In genomic region chr16:88569614-88569984, GRCh38 we compare ENCODE assay signal across 8 cellular contexts. TPM values are rescaled to one million over a fixed set of nuclear protein-coding genes. Genes with fewer than 3 reads are reported as not detected.
DNase-seq lines count a peak whose midpoint lies in the region; ATAC-seq, FAIRE-seq and TF ChIP-seq lines count a peak whose summit lies in the region.

No MANE protein-coding gene starts in this region.

- H3K79me1 ChIP-seq in IMR-90 (ENCODE audit: low read depth in 1 of 2, low read length in 2 of 2): peaks cover 16 to 47% of the 10 kb centered on the region in 2 experiments

- peak overlapping the region; percentile 58 for H3K4me3 ChIP-seq in CD8-positive, alpha-beta memory T cell (ENCODE audit: low read length)
- H3K4me3 ChIP-seq in IMR-90 (ENCODE audit: insufficient read depth, low read depth, low read length) (peak overlapping the region; percentile 66), mammary epithelial cell (replicated peaks in 1 of 3; ENCODE audit: insufficient read depth in 1 of 3, low read depth in 2 of 3, low read length in 3 of 3) (peak overlapping the region; percentile 77 to 99 (median 79)), lower leg skin (ENCODE audit: low read depth, poor library complexity, severe bottlenecking) (peak overlapping the region; percentile 24), transverse colon (peak overlapping the region; percentile 33 to 94 (median 82))

- CTCF ChIA-PET in CD8-positive, alpha-beta memory T cell (lab: Charles Lee): interaction anchor here (0.9 to 1.8 kb wide), 8 partner anchors 8 to 531 kb away, joined by 3 to 10 read pairs (median 3); no protein-coding TSS in a partner anchor
- CTCF ChIA-PET in IMR-90 (lab: Yijun Ruan, JAX) (no interaction called here), mammary epithelial cell (lab: Charles Lee; ENCODE audit: low non-redundant PET) (interaction anchor here (0.7 kb wide), 1 partner anchor 117 kb away, joined by 3 read pairs; no protein-coding TSS in a partner anchor)

- H3K4ac ChIP-seq in IMR-90 (ENCODE audit: low read depth, low read length): peak overlapping the region; percentile 84

- peak overlapping the region; percentile 62 for H3K14ac ChIP-seq in IMR-90 (replicated peaks; ENCODE audit: low read depth, low read length)

- peak overlapping the region; percentile 91 for H2AK5ac ChIP-seq in IMR-90 (ENCODE audit: low read depth, low read length)

- H3K9me3 ChIP-seq in CD8-positive, alpha-beta memory T cell (ENCODE audit: low read length): no peaks in the 10 kb centered on the region
- H3K9me3 ChIP-seq in IMR-90 (ENCODE audit: control insufficient read depth, insufficient read depth, low read length) (no peaks in the 10 kb centered on the region), mammary epithelial cell (replicated peaks; ENCODE audit: insufficient read depth, low read length) (no peaks in the 10 kb centered on the region), transverse colon (no peaks in the 10 kb centered on the region)

- 0 out of 2 replicates have a peak overlapping the region, but pooled peaks have one; percentile 10 for H3K18ac ChIP-seq in IMR-90 (ENCODE audit: low read depth, low read length)

- intact Hi-C loops in IMR-90 (cut with micrococcal nuclease) (loop anchor here (10.0 kb wide), 1 partner anchor 615 kb away; the partner anchor contains the start of gene BANP), mammary epithelial cell (cut with micrococcal nuclease) (loop anchor here (10.0 kb wide), 1 partner anchor 695 kb away; no protein-coding TSS in a partner anchor), lower leg skin (cut with DNase I; ENCODE audit: low total_unique reads) (no loop called here), transverse colon (cut with DNase I; ENCODE audit: low total_unique reads) (no loop called here)

- ATAC-seq in GM21526 (IDR thresholded peaks at IDR 0.05; ENCODE audit: low FRiP score, unreplicated experiment) (peak; percentile 35), IMR-90 (ENCODE audit: low read depth) (peak; percentile 37)

- no peak for FAIRE-seq in D721Med (lab: Jason Lieb, UNC)

- 0% methylated on average over 6 of the region's 28 CpGs; no CpG with 5 or more reads in 1 of the 2 experiments for whole genome bisulfite sequencing in IMR-90 (ENCODE audit: extremely low coverage in 2 of 2, insufficient read length in 1 of 2), 2 experiments
- 2% methylated on average over 27 of the region's 28 CpGs for WGBS in mammary epithelial cell (ENCODE audit: low coverage, missing lambda C conversion rate)
- 2% methylated on average over 26 to 28 of the region's 28 CpGs for WGBS in lower leg skin, 2 donors
- 2% methylated on average over 28 of the region's 28 CpGs; no CpG with 5 or more reads in 1 of the 2 donors for WGBS in transverse colon (ENCODE audit: low coverage in 1 of 2), 2 donors

- peak overlapping the region; percentile 93 for H2AFZ ChIP-seq in IMR-90 (replicated peaks; ENCODE audit: low read length, poor library complexity)
- H2AFZ ChIP-seq in mammary epithelial cell (ENCODE audit: low read depth, low read length): peak overlapping the region; percentile 93

- peak overlapping the region; percentile 82 for H4K5ac ChIP-seq in IMR-90 (ENCODE audit: low read depth, low read length)

- H3K79me2 ChIP-seq in mammary epithelial cell (ENCODE audit: insufficient read depth, low read length): peaks cover 47% of the 10 kb centered on the region

- peak overlapping the region; percentile 44 to 96 (median 81) for H3K27ac Mint-ChIP-seq in CD8-positive, alpha-beta memory T cell

- peak overlapping the region; percentile 67 for H2BK5ac ChIP-seq in IMR-90 (ENCODE audit: low read depth, low read length, poor library complexity, severe bottlenecking)

- TF ChIP-seq RAD21 in IMR-90 (IDR thresholded peaks at IDR 0.05; ENCODE audit: low read length): no peak

- H3K9ac ChIP-seq in IMR-90 (ENCODE audit: low read depth, low read length) (peak overlapping the region; percentile 76), mammary epithelial cell (ENCODE audit: insufficient read depth, low read length) (peak overlapping the region; percentile 18)

- no peaks in the 10 kb centered on the region for H3K27me3 Mint-ChIP-seq in CD8-positive, alpha-beta memory T cell

- H3K36me3 Mint-ChIP-seq in CD8-positive, alpha-beta memory T cell: peaks cover 0 to 32% (median 0%) of the 10 kb centered on the region in 3 donors

- no peaks in the 10 kb centered on the region for H3K27me3 ChIP-seq in CD8-positive, alpha-beta memory T cell (ENCODE audit: insufficient read depth, low read length, poor library complexity, severe bottlenecking)
- H3K27me3 ChIP-seq in IMR-90 (ENCODE audit: control insufficient read depth, insufficient read depth, low read length) (no peaks in the 10 kb centered on the region), mammary epithelial cell (ENCODE audit: insufficient read depth, low read length) (no peaks in the 10 kb centered on the region), transverse colon (no peaks in the 10 kb centered on the region)

- peaks cover 8% of the 10 kb centered on the region for H3K36me3 ChIP-seq in CD8-positive, alpha-beta memory T cell (ENCODE audit: insufficient read depth, low read length)
- peaks cover 6% of the 10 kb centered on the region for H3K36me3 ChIP-seq in IMR-90 (ENCODE audit: control insufficient read depth, insufficient read depth, low read length)
- no peaks in the 10 kb centered on the region for H3K36me3 ChIP-seq in mammary epithelial cell (ENCODE audit: insufficient read depth, low read length)
- H3K36me3 ChIP-seq in transverse colon: no peaks in the 10 kb centered on the region

- peak in 1 of 5 donors; percentile 13 for DNase-seq in CD8-positive, alpha-beta memory T cell
- peak; percentile 7 for DNase-seq in IMR-90
- DNase-seq in mammary epithelial cell: no peak
- peak in 1 of 2 donors; percentile 86 for DNase-seq in lower leg skin (ENCODE audit: low spot score in 2 of 2)
- DNase-seq in transverse colon: no peak
- DNase-seq in germinal center (ENCODE audit: low spot score): no peak
- no peak for DNase-seq in D721Med (ENCODE audit: insufficient read length, low spot score)

- H3K4me1 ChIP-seq in CD8-positive, alpha-beta memory T cell (ENCODE audit: insufficient read depth, low read length): peaks cover 26% of the 10 kb centered on the region
- H3K4me1 ChIP-seq in IMR-90 (ENCODE audit: control insufficient read depth, insufficient read depth, low read length) (peaks cover 8% of the 10 kb centered on the region), mammary epithelial cell (ENCODE audit: insufficient read depth, low read length) (peaks cover 23% of the 10 kb centered on the region), transverse colon (peaks cover 11 to 22% (median 16%) of the 10 kb centered on the region in 4 donors)

- POLR2A ChIA-PET in CD8-positive, alpha-beta memory T cell (lab: Charles Lee): interaction anchor here (0.6 to 2.1 kb wide), 10 partner anchors 9 to 1154 kb away, joined by 3 to 18 read pairs (median 4); no protein-coding TSS in a partner anchor
- POLR2A ChIA-PET in IMR-90 (lab: Charles Lee; ENCODE audit: unreplicated experiment): interaction anchor here (0.5 kb wide), 1 partner anchor 96 kb away, joined by 3 read pairs; no protein-coding TSS in a partner anchor

- BruUV-seq in IMR-90 (replicated peaks; lab: Mats Ljungman, UMichigan): TSS peak; percentile 45
- no TSS peak for BruUV-seq in mammary epithelial cell (replicated peaks; lab: Mats Ljungman, UMichigan)

- no peak overlapping the region for H2BK20ac ChIP-seq in IMR-90 (ENCODE audit: low read depth, low read length)

- H3K23ac ChIP-seq in IMR-90 (ENCODE audit: low read depth, low read length): peak overlapping the region; percentile 93

- peak overlapping the region; percentile 93 for H2AK9ac ChIP-seq in IMR-90 (replicated peaks; ENCODE audit: low read depth, low read length, poor library complexity)

- in situ Hi-C loops in IMR-90 (cut with MboI; ENCODE audit: low sequenced_read_pairs) (no loop called here), mammary epithelial cell (cut with MboI; ENCODE audit: low sequenced_read_pairs in 2 of 2) (no loop called here), transverse colon (cut with MboI; ENCODE audit: low pct_ligation_motif_present in 1 of 4, low pct_unique_long_range_greater_than_20kb in 1 of 4, low sequenced_read_pairs in 3 of 4) (loop anchor here in 1 of 4 donors (25.0 kb wide), 1 partner anchor 132 kb away; no protein-coding TSS in a partner anchor)

- H3K4me2 ChIP-seq in IMR-90 (ENCODE audit: low read depth, low read length) (peak overlapping the region; percentile 93), mammary epithelial cell (ENCODE audit: insufficient read depth, low read depth, low read length) (peak overlapping the region; percentile 100)

- H4K91ac ChIP-seq in IMR-90 (ENCODE audit: insufficient read depth, low read depth, low read length): peak overlapping the region; percentile 38; the same call in 1 of the 2 replicates

- no peak overlapping the region for H2BK120ac ChIP-seq in IMR-90 (ENCODE audit: low read depth, low read length)

- H2BK15ac ChIP-seq in IMR-90 (ENCODE audit: low read depth, low read length): peak overlapping the region; percentile 15; the same call in 1 of the 3 replicates

- peak overlapping the region; percentile 71 for H3K27ac ChIP-seq in CD8-positive, alpha-beta memory T cell (ENCODE audit: low read depth, low read length)
- H3K27ac ChIP-seq in IMR-90 (ENCODE audit: insufficient read depth, low read length): peak overlapping the region; percentile 80
- peak overlapping the region; percentile 31 for H3K27ac ChIP-seq in mammary epithelial cell (ENCODE audit: insufficient read depth, low read depth, low read length)
- H3K27ac ChIP-seq in transverse colon: peak overlapping the region; percentile 81 to 90 (median 90)

- no peak for TF ChIP-seq POLR2A in IMR-90 (IDR thresholded peaks at IDR 0.05; ENCODE audit: low read depth, low read length)
- TF ChIP-seq POLR2A in lower leg skin (IDR thresholded peaks at IDR 0.05): no peak
- no peak for TF ChIP-seq POLR2A in transverse colon (IDR thresholded peaks at IDR 0.05)

- H3K4me1 Mint-ChIP-seq in CD8-positive, alpha-beta memory T cell: peaks cover 22 to 40% (median 34%) of the 10 kb centered on the region in 3 donors

- H3K56ac ChIP-seq in IMR-90 (ENCODE audit: extremely low read depth, insufficient read depth, low read length): peak overlapping the region; percentile 55; the same call in 1 of the 2 replicates

- dilution Hi-C loops in IMR-90 (cut with HindIII; ENCODE audit: low sequenced_read_pairs, unreplicated experiment) (no loop called here), mammary epithelial cell (cut with HindIII; ENCODE audit: low sequenced_read_pairs) (no loop called here)

- H4K20me1 ChIP-seq in IMR-90 (ENCODE audit: insufficient read depth, low read length) (peaks cover 27% of the 10 kb centered on the region), mammary epithelial cell (ENCODE audit: insufficient read depth, low read length) (no peaks in the 10 kb centered on the region)

- no peak for TF ChIP-seq EP300 in transverse colon (IDR thresholded peaks at IDR 0.05; ENCODE audit: low read depth)

- no peaks in the 10 kb centered on the region for H3K9me3 Mint-ChIP-seq in CD8-positive, alpha-beta memory T cell

- TF ChIP-seq CTCF in IMR-90 (conservative IDR thresholded peaks at IDR 0.05; ENCODE audit: low read depth, low read length) (no peak), mammary epithelial cell (conservative IDR thresholded peaks at IDR 0.05 in 1 of 2, IDR thresholded peaks at IDR 0.05 in 1 of 2; ENCODE audit: extremely low read depth in 1 of 2, insufficient read depth in 1 of 2, low read depth in 1 of 2, low read length in 2 of 2) (no peak), lower leg skin (IDR thresholded peaks at IDR 0.05) (no peak), transverse colon (IDR thresholded peaks at IDR 0.05) (no peak), D721Med (IDR thresholded peaks at IDR 0.05; ENCODE audit: insufficient read depth, missing control alignments) (no peak)

- peaks cover 4% of the 10 kb centered on the region for H3K9me1 ChIP-seq in IMR-90 (ENCODE audit: insufficient read depth, low read length)

- peak overlapping the region; percentile 85 to 95 (median 87) for H3K4me3 Mint-ChIP-seq in CD8-positive, alpha-beta memory T cell

- H4K8ac ChIP-seq in IMR-90 (ENCODE audit: low read depth in 2 of 2, low read length in 2 of 2): peak overlapping the region; percentile 85 to 95

RNA-seq across cellular contexts. Expression of gene ZC3H18, which starts 0.6 kb away (rescaled TPM):
- 100 to 1,000 TPM in 1 of 2 experiments, 10 to 100 TPM in 1; 91.4 to 102 TPM for total RNA-seq in CD8-positive, alpha-beta memory T cell
- polyA plus RNA-seq in CD8-positive, alpha-beta memory T cell: 21.6 TPM
- total RNA-seq in IMR-90 (2012; rRNA removed) (3.4 and 4.2 TPM in 2 replicates), mammary epithelial cell (10 to 100 TPM in 1 of 2 donors, 1 to 10 TPM in 1; 9.0 to 48.2 TPM), lower leg skin (10 to 100 TPM; 16.5 to 32.3 (median 18.5) TPM), transverse colon (10 to 100 TPM; 17.9 to 50.5 (median 25.5) TPM)
- polyA plus RNA-seq in IMR-90 (2012; rRNA removed) (21.3 and 22.7 TPM in 2 replicates), mammary epithelial cell (17.2 TPM)
- 15.4 and 23.2 TPM in 2 replicates for polyA plus RNA-seq in IMR-90 (2012; cell fraction: cytosol; rRNA removed)
- polyA plus RNA-seq in IMR-90 (2012; cell fraction: nucleus; rRNA removed; ENCODE audit: low replicate concordance): 64.2 and 65.2 TPM in 2 replicates
- polyA minus RNA-seq in mammary epithelial cell: 41.2 TPM

Comparison
In these comparisons a context has a peak if more than half of its experiments do, and no peak if none do; other contexts are left out.
1. H3K27ac ChIP-seq: peak in every context shown above with its lines; median percentile 90 in transverse colon; 80 in IMR-90; 71 in CD8-positive, alpha-beta memory T cell; 31 in mammary epithelial cell.
2. H3K4me3 ChIP-seq: peak in every context shown above with its lines; median percentile 82 in transverse colon; 79 in mammary epithelial cell; 66 in IMR-90; 58 in CD8-positive, alpha-beta memory T cell; 24 in lower leg skin.
3. intact Hi-C loops: an anchor here in IMR-90 (10.0 kb wide) and mammary epithelial cell (10.0 kb wide); none called in lower leg skin and transverse colon.